Comparison of ENCODE assay signal across 1 cellular context in genomic region chr17:42017866-42018200, GRCh38.
TF ChIP-seq lines count a peak whose summit lies in the region.

No MANE protein-coding gene starts in this region.

TF ChIP-seq in GM23338, 12 proteins besides CTCF, POLR2A, EP300 and RAD21:
- TF ChIP-seq REST (IDR thresholded peaks at IDR 0.05; ENCODE audit: unreplicated experiment) = no peak
- TF ChIP-seq NANOG (IDR thresholded peaks at IDR 0.05; ENCODE audit: borderline replicate concordance) = no peak
- TF ChIP-seq EZH2phosphoT487 (IDR thresholded peaks at IDR 0.05; ENCODE audit: unreplicated experiment) = no peak
- TF ChIP-seq CREB1 (CRISPR knock-in tag; IDR thresholded peaks at IDR 0.05; ENCODE audit: low read depth) = no peak
- no peak for TF ChIP-seq EZH2 (IDR thresholded peaks at IDR 0.05; ENCODE audit: low read depth, unreplicated experiment)
- no peak for TF ChIP-seq POLR2AphosphoS5 (IDR thresholded peaks at IDR 0.05; ENCODE audit: low read depth)
- no peak for TF ChIP-seq ZNF114 (CRISPR knock-in tag; IDR thresholded peaks at IDR 0.05)
- TF ChIP-seq ZNF331 (CRISPR knock-in tag; IDR thresholded peaks at IDR 0.05; ENCODE audit: low read depth) = no peak
- TF ChIP-seq JUNB (IDR thresholded peaks at IDR 0.05; ENCODE audit: unreplicated experiment) = no peak
- no peak for TF ChIP-seq STAT1 (IDR thresholded peaks at IDR 0.05; ENCODE audit: unreplicated experiment)
- TF ChIP-seq ETS1 (IDR thresholded peaks at IDR 0.05) = no peak
- no peak for TF ChIP-seq ZNF462 (CRISPR knock-in tag; IDR thresholded peaks at IDR 0.05)
